ENCODE assay signal across 8 cellular contexts in the genomic region with DNA sequence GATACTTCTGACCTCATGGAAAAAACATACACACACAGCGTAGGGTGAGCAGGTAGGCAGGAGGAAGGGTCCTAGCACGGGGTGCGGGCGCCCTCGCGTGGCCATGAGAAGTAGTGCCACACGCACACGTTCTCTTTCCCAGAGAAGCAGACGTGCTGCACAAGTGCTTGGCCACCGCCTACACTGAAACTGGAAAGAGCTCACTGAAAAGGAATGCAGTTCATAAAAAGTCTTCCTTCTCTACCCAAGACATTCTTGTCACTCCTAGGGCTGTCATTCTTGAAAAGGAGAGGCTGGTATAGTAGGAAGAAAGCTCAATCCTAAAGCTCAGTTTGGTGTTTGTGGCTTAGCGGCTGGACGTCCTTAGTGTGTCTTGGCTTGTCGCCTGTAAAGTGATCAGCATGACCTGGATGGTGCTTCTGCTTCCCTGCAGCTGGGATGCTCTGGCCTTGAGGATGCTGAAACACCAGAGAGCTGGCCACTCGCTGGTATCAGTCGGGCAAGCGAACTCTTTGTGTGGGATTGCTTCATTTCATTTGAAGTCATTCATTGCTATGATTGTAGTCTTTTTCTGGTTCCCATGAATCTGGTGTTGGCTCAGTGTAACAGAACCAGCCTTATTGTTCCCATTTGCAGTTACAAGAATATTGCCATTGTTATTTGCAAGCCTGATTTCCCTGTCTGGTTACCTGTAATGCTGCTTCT.
DNase-seq lines count a peak whose midpoint lies in the region; ATAC-seq, FAIRE-seq and TF ChIP-seq lines count a peak whose summit lies in the region.

No MANE protein-coding gene starts in this region.

- no peaks in the 10 kb centered on the region for H3K79me2 ChIP-seq in mammary epithelial cell (ENCODE audit: insufficient read depth, low read length)

- CTCF ChIA-PET in mammary epithelial cell (lab: Charles Lee; ENCODE audit: low non-redundant PET) = interaction anchor here (0.6 to 1.0 kb wide), 8 partner anchors 14 to 758 kb away, joined by 3 to 11 read pairs (median 4); a partner anchor contains a TSS

- peaks cover 5% of the 10 kb centered on the region for H3K4me1 ChIP-seq in mammary epithelial cell (ENCODE audit: insufficient read depth, low read length)

- 15% methylated on average over 16 of the region's 16 CpGs for WGBS in mammary epithelial cell (ENCODE audit: low coverage, missing lambda C conversion rate)

- no peaks in the 10 kb centered on the region for H3K9me3 ChIP-seq in mammary epithelial cell (replicated peaks; ENCODE audit: insufficient read depth, low read length)

- no TSS peak for BruUV-seq in mammary epithelial cell (replicated peaks; lab: Mats Ljungman, UMichigan)

- dilution Hi-C loops in mammary epithelial cell (cut with HindIII; ENCODE audit: low sequenced_read_pairs) = no loop called here

- intact Hi-C loops in mammary epithelial cell (cut with micrococcal nuclease) = loop anchor here (1.0 to 5.0 kb wide), 6 partner anchors 93 to 751 kb away; no protein-coding TSS in a partner anchor

- H3K4me3 ChIP-seq in mammary epithelial cell (replicated peaks in 1 of 3; ENCODE audit: insufficient read depth in 1 of 3, low read depth in 2 of 3, low read length in 3 of 3) = no peak overlapping the region
- H3K4me3 ChIP-seq in kidney epithelial cell (ENCODE audit: low read depth, low read length) = no peak overlapping the region

- no peak overlapping the region for H2AFZ ChIP-seq in mammary epithelial cell (ENCODE audit: low read depth, low read length)

- in situ Hi-C loops in mammary epithelial cell (cut with MboI; ENCODE audit: low sequenced_read_pairs in 2 of 2) = loop anchor here (10.0 kb wide), 1 partner anchor 609 kb away; no protein-coding TSS in a partner anchor

- H3K36me3 ChIP-seq in mammary epithelial cell (ENCODE audit: insufficient read depth, low read length) = no peaks in the 10 kb centered on the region
- H3K36me3 ChIP-seq in kidney epithelial cell (ENCODE audit: control insufficient read depth, insufficient read depth, low read length) = no peaks in the 10 kb centered on the region

- no peak for FAIRE-seq in RCC 7860 (lab: Jason Lieb, UNC)

- no peak overlapping the region for H3K27ac ChIP-seq in mammary epithelial cell (ENCODE audit: insufficient read depth, low read depth, low read length)

- H3K27me3 ChIP-seq in mammary epithelial cell (ENCODE audit: insufficient read depth, low read length) (no peaks in the 10 kb centered on the region), kidney epithelial cell (ENCODE audit: control insufficient read depth, insufficient read depth, low read length) (no peaks in the 10 kb centered on the region)

- no peak overlapping the region for H3K4me2 ChIP-seq in mammary epithelial cell (ENCODE audit: insufficient read depth, low read depth, low read length)

- DNase-seq in NCI-H2196 (lab: John Stamatoyannopoulos, UW; ENCODE audit: unreplicated experiment) (peak; percentile 44), NCI-H2196 treated with DMSO at 0.1 percent for 48 hours (lab: John Stamatoyannopoulos, UW; ENCODE audit: unreplicated experiment) (no peak), RCC 7860 (ENCODE audit: low spot score) (peak; percentile 39), mammary epithelial cell (peak; percentile 72), kidney epithelial cell (ENCODE audit: low read depth) (peak; percentile 48)
- peak in 2 of 3 experiments; percentile 9 to 52 for DNase-seq in stimulated activated CD4-positive, alpha-beta T cell treated with anti-CD3 and anti-CD28 coated beads, TNF-alpha, amount 100 ng/mL, for 24 hours (ENCODE audit: low read depth in 3 of 3)

- ATAC-seq in GM21381 (IDR thresholded peaks at IDR 0.05; ENCODE audit: unreplicated experiment) (peak; percentile 94), HG03575 (IDR thresholded peaks at IDR 0.05; ENCODE audit: extremely low read depth, insufficient number of reproducible peaks, low FRiP score, unreplicated experiment) (peak; percentile 78)

- peak; percentile 98 for TF ChIP-seq CTCF in mammary epithelial cell (conservative IDR thresholded peaks at IDR 0.05 in 1 of 2, IDR thresholded peaks at IDR 0.05 in 1 of 2; ENCODE audit: extremely low read depth in 1 of 2, insufficient read depth in 1 of 2, low read depth in 1 of 2, low read length in 2 of 2)
- peak; percentile 98 for TF ChIP-seq CTCF in kidney epithelial cell (IDR thresholded peaks at IDR 0.05; ENCODE audit: insufficient read depth, low read length, poor library complexity, severe bottlenecking)

- H4K20me1 ChIP-seq in mammary epithelial cell (ENCODE audit: insufficient read depth, low read length) = no peaks in the 10 kb centered on the region

- H3K9ac ChIP-seq in mammary epithelial cell (ENCODE audit: insufficient read depth, low read length) = no peak overlapping the region
